29 cellular contexts compared by ENCODE assay signal in the genomic region with DNA sequence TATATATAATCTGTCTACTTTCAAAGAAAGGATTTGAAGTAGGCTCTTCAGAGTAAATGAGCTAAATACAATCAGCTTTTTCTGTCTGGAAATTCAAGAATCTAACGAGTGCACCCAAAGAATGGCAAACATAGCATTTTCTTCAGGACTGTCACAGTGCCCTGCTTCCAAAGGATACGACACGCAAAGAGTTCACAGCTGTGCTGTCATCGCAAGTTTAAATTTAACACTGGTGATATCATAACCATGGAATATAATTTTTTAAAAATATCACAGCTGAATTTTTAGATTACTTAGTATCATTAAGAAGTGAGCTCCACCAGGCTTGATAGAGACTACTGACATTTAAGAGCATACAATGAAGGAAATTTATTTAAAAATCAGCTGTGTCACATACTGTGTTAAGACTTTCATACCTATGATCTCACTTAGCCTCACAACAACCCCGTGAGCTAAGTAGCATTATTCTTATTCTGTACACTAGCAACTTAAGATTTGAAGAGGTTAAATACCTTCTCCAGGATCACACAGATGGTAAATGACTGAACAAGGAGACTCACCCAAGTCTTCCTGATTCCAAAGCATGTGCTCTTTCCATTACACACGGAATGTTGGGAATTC. TPM values are rescaled to one million over a fixed set of nuclear protein-coding genes. Genes with fewer than 3 reads are reported as not detected.
"Had no signal": no experiment of that assay in that cellular context is flagged by ENCODE, and none has a peak within 500 bp of the region (broad histone marks: within the 10 kb centered on the region; RNA-seq: fewer than 3 reads in every experiment).

No MANE protein-coding gene starts in this region.

- H3K27ac ChIP-seq: adrenal gland, esophagus squamous epithelium, lower lobe of right lung, sigmoid colon, spleen, thyroid gland had no signal

- H3K4me3 ChIP-seq: adrenal gland, esophagus squamous epithelium, lower lobe of right lung, mucosa of descending colon, sigmoid colon, spleen, thyroid gland had no signal

- H3K27me3 ChIP-seq: adrenal gland, esophagus squamous epithelium, sigmoid colon, thyroid gland had no signal

- H3K4me1 ChIP-seq: adrenal gland, esophagus squamous epithelium, lower lobe of right lung, sigmoid colon, spleen, thyroid gland had no signal

- H3K36me3 ChIP-seq: adrenal gland, esophagus squamous epithelium, lower lobe of right lung, sigmoid colon, spleen, thyroid gland had no signal

- H3K9me3 ChIP-seq: adrenal gland, esophagus squamous epithelium, lower lobe of right lung, mucosa of descending colon, sigmoid colon, thyroid gland had no signal

- ATAC-seq: activated CD4-positive, alpha-beta T cell treated with anti-CD3 and anti-CD28 coated beads for 36 hours; left colon; lower lobe of right lung; mucosa of descending colon; naive thymus-derived CD4-positive, alpha-beta T cell; T-helper 17 cell had no signal

- DNase-seq: activated B cell treated with CpG ODN at 0.5 μM for 24 hours; activated CD4-positive, alpha-beta T cell treated with anti-CD3 and anti-CD28 coated beads for 36 hours; activated CD4-positive, alpha-beta T cell treated with anti-CD3 and anti-CD28 coated beads, Interleukin-2, amount 50 U/mL, for 4 hours; activated CD8-positive, alpha-beta memory T cell treated with anti-CD3 and anti-CD28 coated beads for 24 hours; activated CD8-positive, alpha-beta memory T cell treated with anti-CD3 and anti-CD28 coated beads, Interleukin-2, amount 50 U/mL, for 4 hours; activated T-cell treated with anti-CD3 and anti-CD28 coated beads, Interleukin-2, amount 50 U/mL, for 24 hours; adrenal gland; cerebellar nuclear complex; cortex of kidney; endodermal cell; esophagus squamous epithelium; hypothalamus; islet precursor cell; left colon; lower lobe of right lung; mesendoderm; mucosa of descending colon; naive thymus-derived CD4-positive, alpha-beta T cell; occipital lobe; sigmoid colon; spleen; stimulated activated CD4-positive, alpha-beta T cell treated with anti-CD3 and anti-CD28 coated beads, Interleukin-4, amount 100 ng/mL, for 1 hour; stimulated activated naive CD4-positive, alpha-beta T cell; SW 1271; T-helper 17 cell; thyroid gland had no signal

RNA-seq across cellular contexts. Expression of gene PRRX1, which starts 46.2 kb away (rescaled TPM):
- total RNA-seq: activated B cell treated with CpG ODN at 0.5 μM for 24 hours; activated CD4-positive, alpha-beta T cell treated with anti-CD3 and anti-CD28 coated beads for 36 hours; activated naive CD4-positive, alpha-beta T cell treated with anti-CD3 and anti-CD28 coated beads, Interleukin-2, amount 50 U/mL, for 72 hours; activated T-helper 17 cell treated with anti-CD3 and anti-CD28 coated beads, Interleukin-2, amount 50 U/mL, for 72 hours; endodermal cell; naive thymus-derived CD4-positive, alpha-beta T cell; renal cortical epithelial cell; T-helper 17 cell had no signal
- polyA plus RNA-seq: naive thymus-derived CD4-positive, alpha-beta T cell had no signal
